Comparison of ENCODE assay signal across 27 cellular contexts in genomic region chrX:119042996-119043395, GRCh38. TPM values are rescaled to one million over a fixed set of nuclear protein-coding genes. Genes with fewer than 3 reads are reported as not detected.
A peak's percentile ranks its signal among the peaks of the same experiment; 100 is the strongest.
DNase-seq lines count a peak whose midpoint lies in the region; ATAC-seq, FAIRE-seq and TF ChIP-seq lines count a peak whose summit lies in the region.
"Had no signal": no experiment of that assay in that cellular context is flagged by ENCODE, and none has a peak within 500 bp of the region (broad histone marks: within the 10 kb centered on the region; RNA-seq: fewer than 3 reads in every experiment).

No MANE protein-coding gene starts in this region.

- H3K9me2 ChIP-seq in PC-9 (ENCODE audit: insufficient read depth), result no peaks in the 10 kb centered on the region

- DNase-seq in PC-9 (peak in 1 of 2 experiments; percentile 54), left colon (no peak), small intestine (peak; percentile 75), NCI-H446 treated with DMSO at 0.1 percent for 48 hours (lab: John Stamatoyannopoulos, UW) (no peak), NCI-H1436 (lab: John Stamatoyannopoulos, UW) (no peak)
- DNase-seq in activated CD4-positive, alpha-beta T cell treated with anti-CD3 and anti-CD28 coated beads, Interleukin-2, amount 50 U/mL, for 1 hour, result no peak
- DNase-seq: 8988T; ACHN; AML-193; BE2C; Calu3; CD4-positive, alpha-beta T cell; COR-L47; DMS53; DMS79 treated with DMSO at 0.1 percent for 48 hours; GF-D8; GM23248; H7; HCEC 1CT had no signal

- CTCF ChIA-PET in PC-9 (lab: Charles Lee), result interaction anchor here (0.6 kb wide), 1 partner anchor 177 kb away, joined by 3 read pairs; no protein-coding TSS in a partner anchor

- intact Hi-C loops in PC-9 (cut with micrococcal nuclease; ENCODE audit: unreplicated experiment), result loop anchor here (10.0 kb wide), 1 partner anchor 318 kb away; the partner anchor contains the start of gene IL13RA1
- intact Hi-C loops in left colon (cut with DNase I, micrococcal nuclease), result no loop called here

- peaks cover 27% of the 10 kb centered on the region; the same call in 1 of the 2 replicates for H3F3A ChIP-seq in PC-9 (ENCODE audit: insufficient read depth, low read depth)

- H4K20me1 ChIP-seq in PC-9 (ENCODE audit: insufficient read depth), result no peaks in the 10 kb centered on the region
- H4K20me1 ChIP-seq: BLaER1 treated with 17β-estradiol and CSF1 and Interleukin-3, amounts not matched to agents 10 nM and 100 nM had no signal

- H3K36me3 ChIP-seq in PC-9 (ENCODE audit: low read depth), result no peaks in the 10 kb centered on the region
- H3K36me3 ChIP-seq in small intestine (ENCODE audit: control insufficient read depth in 2 of 2, insufficient read depth in 2 of 2, low read length in 2 of 2), result no peaks in the 10 kb centered on the region
- H3K36me3 ChIP-seq: BE2C; BLaER1 treated with 17β-estradiol and CSF1 and Interleukin-3, amounts not matched to agents 10 nM and 100 nM had no signal

- no peak for FAIRE-seq in small intestine (lab: Jason Lieb, UNC)
- FAIRE-seq: A549, GM12891, GM18507, H1 had no signal

- TF ChIP-seq CTCF in PC-9 (conservative IDR thresholded peaks at IDR 0.05), result no peak

- H3K27me3 ChIP-seq in PC-9 (ENCODE audit: insufficient read depth, low read depth), result no peaks in the 10 kb centered on the region
- H3K27me3 ChIP-seq in small intestine (ENCODE audit: control insufficient read depth in 2 of 2, insufficient read depth in 2 of 2, low read length in 2 of 2), result no peaks in the 10 kb centered on the region
- H3K27me3 ChIP-seq: BE2C; BLaER1 treated with 17β-estradiol and CSF1 and Interleukin-3, amounts not matched to agents 10 nM and 100 nM had no signal

- H2AFZ ChIP-seq in PC-9, result no peak overlapping the region
- H2AFZ ChIP-seq: GM23248 had no signal

- 62 to 91% (median 65%) methylated on average over 1 of the region's 1 CpG for WGBS in small intestine, 3 donors

- H3K4me2 ChIP-seq in PC-9, result peak overlapping the region; percentile 12; the same call in 1 of the 2 replicates
- H3K4me2 ChIP-seq: A549; BLaER1 treated with 17β-estradiol and CSF1 and Interleukin-3, amounts not matched to agents 10 nM and 100 nM had no signal

- H3K79me2 ChIP-seq in PC-9 (ENCODE audit: low read depth), result no peaks in the 10 kb centered on the region

- H3K4me1 ChIP-seq in PC-9 (replicated peaks; ENCODE audit: insufficient read depth) (peaks cover 39% of the 10 kb centered on the region), small intestine (ENCODE audit: control insufficient read depth in 2 of 2, insufficient read depth in 1 of 2, low read depth in 1 of 2, low read length in 1 of 2) (no peaks in the 10 kb centered on the region)
- H3K4me1 ChIP-seq: BE2C had no signal

- H3K27ac ChIP-seq in PC-9, result no peak overlapping the region
- H3K27ac ChIP-seq in small intestine (ENCODE audit: low read depth in 1 of 2, low read length in 1 of 2), result no peak overlapping the region
- H3K27ac ChIP-seq: A549; BLaER1 treated with 17β-estradiol and CSF1 and Interleukin-3, amounts not matched to agents 10 nM and 100 nM; GM23248 had no signal

- peak; percentile 87 for ATAC-seq in left colon
- ATAC-seq: A549 had no signal

- no peaks in the 10 kb centered on the region for H3K9me3 ChIP-seq in PC-9 (ENCODE audit: insufficient read depth, low read depth)
- H3K9me3 ChIP-seq in small intestine (ENCODE audit: control insufficient read depth, low read depth), result no peaks in the 10 kb centered on the region
- H3K9me3 ChIP-seq: A549; BE2C; BLaER1 treated with 17β-estradiol and CSF1 and Interleukin-3, amounts not matched to agents 10 nM and 100 nM had no signal

- POLR2A ChIA-PET in PC-9 (lab: Charles Lee; ENCODE audit: unreplicated experiment), result no interaction called here

- no peak overlapping the region for H3K4me3 ChIP-seq in PC-9
- no peak overlapping the region for H3K4me3 ChIP-seq in small intestine (ENCODE audit: low read depth in 1 of 2, low read length in 2 of 2)
- H3K4me3 ChIP-seq: A549; BLaER1 treated with 17β-estradiol and CSF1 and Interleukin-3, amounts not matched to agents 10 nM and 100 nM; GM23248 had no signal

- BruUV-seq in PC-9 (replicated peaks; lab: Mats Ljungman, UMichigan), result no TSS peak

RNA-seq across cellular contexts. Expression of gene CT47C1, which starts 29.8 kb away (rescaled TPM):
- total RNA-seq in PC-9 (2021), result not detected in 2 replicates
- not detected for total RNA-seq in left colon
- not detected for polyA plus RNA-seq in small intestine
- total RNA-seq: Calu3; CD4-positive, alpha-beta T cell; Daoy; G401; GM23248; H1; H7 had no signal
- polyA plus RNA-seq: A549, CD14-positive monocyte, GM23248, H1 had no signal
